Comparison of ENCODE assay signal across 1 cellular context in genomic region chrX:53716328-53717088, GRCh38.
TF ChIP-seq lines count a peak whose summit lies in the region.

No MANE protein-coding gene starts in this region.

TF ChIP-seq in GM12878, 131 proteins besides CTCF, POLR2A, EP300 and RAD21 (continued from another document and continues in another):
- TF ChIP-seq BCL3 (IDR thresholded peaks at IDR 0.05; ENCODE audit: borderline replicate concordance, insufficient read depth, low read depth, low read length, poor library complexity, severe bottlenecking) (no peak), SMARCA5 (IDR thresholded peaks at IDR 0.05) (peak; percentile 44; the same call in 1 of the 2 replicates), ZNF592 (IDR thresholded peaks at IDR 0.05) (peak; percentile 41), POU2F2 (IDR thresholded peaks at IDR 0.05; ENCODE audit: borderline replicate concordance, low read depth, low read length) (0 out of 3 replicates have a peak, but pooled peaks have one; percentile 7), RELA (IDR thresholded peaks at IDR 0.05; ENCODE audit: borderline replicate concordance, partially characterized antibody) (peak; percentile 91), SMAD1 (IDR thresholded peaks at IDR 0.05; ENCODE audit: low read depth, partially characterized antibody) (peak; percentile 55), BHLHE40 (IDR thresholded peaks at IDR 0.05; ENCODE audit: borderline replicate concordance in 1 of 2, low read depth in 2 of 2, low read length in 1 of 2) (peak; percentile 33 to 80), BRCA1 (IDR thresholded peaks at IDR 0.05; ENCODE audit: low read depth, low read length) (no peak), PAX5 (IDR thresholded peaks at IDR 0.05; ENCODE audit: borderline replicate concordance, low read depth, low read length) (0 out of 2 replicates have a peak, but pooled peaks have one; percentile 6), DPF2 (IDR thresholded peaks at IDR 0.05) (peak; percentile 87), BMI1 (IDR thresholded peaks at IDR 0.05; ENCODE audit: borderline replicate concordance) (no peak; the same call in none of the 2 replicates), MLLT1 (IDR thresholded peaks at IDR 0.05) (peak; percentile 71), KLF5 (IDR thresholded peaks at IDR 0.05; ENCODE audit: partially characterized antibody) (no peak), PBX3 (IDR thresholded peaks at IDR 0.05; ENCODE audit: insufficient replicate concordance, low read depth, low read length) (peak; percentile 70), RUNX3 (IDR thresholded peaks at IDR 0.05; ENCODE audit: low read length) (peak; percentile 94), ATF2 (IDR thresholded peaks at IDR 0.05; ENCODE audit: low read length) (peak; percentile 72), CEBPB (IDR thresholded peaks at IDR 0.05; ENCODE audit: borderline replicate concordance in 1 of 2, low read depth in 2 of 2, low read length in 2 of 2) (0 out of 4 replicates have a peak, but pooled peaks of 1 of the 2 experiments have one; percentile 14), KDM1A (IDR thresholded peaks at IDR 0.05; ENCODE audit: borderline replicate concordance) (no peak), STAT1 (conservative IDR thresholded peaks at IDR 0.05) (no peak), PKNOX1 (IDR thresholded peaks at IDR 0.05) (peak; percentile 89), NFIC (IDR thresholded peaks at IDR 0.05; ENCODE audit: low read depth, low read length) (peak; percentile 76), CHD2 (IDR thresholded peaks at IDR 0.05; ENCODE audit: borderline replicate concordance, low read depth, low read length) (0 out of 2 replicates have a peak, but pooled peaks have one; percentile 23), FOXM1 (IDR thresholded peaks at IDR 0.05; ENCODE audit: low read depth, low read length) (peak; percentile 79; the same call in 1 of the 2 replicates), CREB1 (IDR thresholded peaks at IDR 0.05; ENCODE audit: low read depth) (peak; percentile 59; the same call in 1 of the 2 replicates), JUND (IDR thresholded peaks at IDR 0.05; ENCODE audit: low read depth, low read length) (no peak), POLR2AphosphoS5 (IDR thresholded peaks at IDR 0.05; ENCODE audit: low read length) (peak; percentile 76), ETV6 (conservative IDR thresholded peaks at IDR 0.05 in 1 of 2, IDR thresholded peaks at IDR 0.05 in 1 of 2; ENCODE audit: borderline replicate concordance in 1 of 2, low read depth in 1 of 2) (peak in 1 of 2 experiments; percentile 81; a peak in 2 of 4 replicates), CREM (IDR thresholded peaks at IDR 0.05; ENCODE audit: low read depth) (peak; percentile 61), MTA2 (IDR thresholded peaks at IDR 0.05; ENCODE audit: low read depth) (peak; percentile 79), GABPA (IDR thresholded peaks at IDR 0.05; ENCODE audit: low read depth) (0 out of 2 replicates have a peak, but pooled peaks have one; percentile 46), ZBTB40 (IDR thresholded peaks at IDR 0.05; ENCODE audit: borderline replicate concordance) (peak; percentile 24; the same call in 1 of the 2 replicates), CBFB (IDR thresholded peaks at IDR 0.05; ENCODE audit: low read depth) (peak; percentile 47; the same call in 1 of the 2 replicates), YBX1 (IDR thresholded peaks at IDR 0.05) (no peak), KAT2A (conservative IDR thresholded peaks at IDR 0.05; ENCODE audit: control insufficient read depth, low read depth, low read length) (no peak), HDAC6 (IDR thresholded peaks at IDR 0.05; ENCODE audit: unreplicated experiment) (no peak), RELB (IDR thresholded peaks at IDR 0.05; ENCODE audit: low read depth) (peak; percentile 97), YY1 (IDR thresholded peaks at IDR 0.05; ENCODE audit: low read depth, low read length) (peak; percentile 13; the same call in 1 of the 2 replicates), ZBED1 (IDR thresholded peaks at IDR 0.05; ENCODE audit: borderline replicate concordance) (peak; percentile 75; the same call in 1 of the 2 replicates), GATAD2B (conservative IDR thresholded peaks at IDR 0.05; ENCODE audit: low read depth) (peak; percentile 85), SKIL (IDR thresholded peaks at IDR 0.05; ENCODE audit: low read depth, poor library complexity, severe bottlenecking) (peak; percentile 66), ZNF207 (IDR thresholded peaks at IDR 0.05; ENCODE audit: borderline replicate concordance) (0 out of 2 replicates have a peak, but pooled peaks have one; percentile 36), MEF2B (IDR thresholded peaks at IDR 0.05; ENCODE audit: partially characterized antibody, poor library complexity, severe bottlenecking) (peak; percentile 97)
